8 cellular contexts compared by ENCODE assay signal in genomic region chr20:34874094-34874654, GRCh38. TPM values are rescaled to one million over a fixed set of nuclear protein-coding genes. Genes with fewer than 3 reads are reported as not detected.
A peak's percentile ranks its signal among the peaks of the same experiment; 100 is the strongest.
DNase-seq lines count a peak whose midpoint lies in the region; ATAC-seq and TF ChIP-seq lines count a peak whose summit lies in the region.

No MANE protein-coding gene starts in this region.

- no peaks in the 10 kb centered on the region for H3K9me2 ChIP-seq in DOHH2 (replicated peaks; ENCODE audit: control insufficient read depth, low read length)

- no peak overlapping the region for H2AK5ac ChIP-seq in neuronal stem cell (ENCODE audit: low read depth, low read length)

- no peak for TF ChIP-seq EP300 in transverse colon (IDR thresholded peaks at IDR 0.05; ENCODE audit: low read depth)

- peak; percentile 69 for DNase-seq in MG63
- peak; percentile 56 to 90 (median 63) for DNase-seq in Peyer's patch
- DNase-seq in activated naive CD4-positive, alpha-beta T cell treated with Interleukin-2 at 50 U/mL for 16 hours: peak; percentile 48
- peak; percentile 84 for DNase-seq in foreskin melanocyte
- peak; percentile 56 for DNase-seq in neuronal stem cell (ENCODE audit: low spot score)
- peak; percentile 88 for DNase-seq in transverse colon

- no peak overlapping the region for H3K14ac ChIP-seq in neuronal stem cell (ENCODE audit: low read length)

- H3K9me3 ChIP-seq in DOHH2 (ENCODE audit: control insufficient read depth, insufficient read depth, low read length) (no peaks in the 10 kb centered on the region), MG63 (no peaks in the 10 kb centered on the region), Peyer's patch (no peaks in the 10 kb centered on the region), neuronal stem cell (replicated peaks in 1 of 2; ENCODE audit: control insufficient read depth in 2 of 2, insufficient read depth in 1 of 2, low read depth in 1 of 2, low read length in 2 of 2) (no peaks in the 10 kb centered on the region), transverse colon (no peaks in the 10 kb centered on the region)

- in situ Hi-C loops in transverse colon (cut with MboI; ENCODE audit: low pct_ligation_motif_present in 1 of 4, low pct_unique_long_range_greater_than_20kb in 1 of 4, low sequenced_read_pairs in 3 of 4): loop anchor here (5.0 to 25.0 kb wide), 3 partner anchors 83 to 338 kb away; partner anchors contain the start of genes GSS (in 3 of the 4), MYH7B (in 3 of the 4) and TRPC4AP (in 2 of the 4)

- H3K79me1 ChIP-seq in neuronal stem cell (ENCODE audit: low read depth, low read length): no peaks in the 10 kb centered on the region

- no peaks in the 10 kb centered on the region for H3K79me2 ChIP-seq in DOHH2 (ENCODE audit: control insufficient read depth, low read length)

- no peak overlapping the region for H2BK15ac ChIP-seq in neuronal stem cell (ENCODE audit: low read length)

- H2BK120ac ChIP-seq in neuronal stem cell (ENCODE audit: low read depth, low read length): no peak overlapping the region

- H3K23ac ChIP-seq in neuronal stem cell (ENCODE audit: low read depth, low read length, poor library complexity): no peak overlapping the region

- H3F3A ChIP-seq in DOHH2 (ENCODE audit: control insufficient read depth, insufficient read depth): no peaks in the 10 kb centered on the region

- no peak for ATAC-seq in GM21529 (IDR thresholded peaks at IDR 0.05; ENCODE audit: unreplicated experiment)

- TF ChIP-seq CTCF in DOHH2 (IDR thresholded peaks at IDR 0.05; ENCODE audit: low read depth, low read length, poor library complexity, severe bottlenecking) (peak; percentile 80), Peyer's patch (IDR thresholded peaks at IDR 0.05) (peak; percentile 21 to 98 (median 80)), transverse colon (IDR thresholded peaks at IDR 0.05) (peak; percentile 76 to 97 (median 85))

- H2BK5ac ChIP-seq in neuronal stem cell (ENCODE audit: low read length): no peak overlapping the region

- no peak overlapping the region for H3K4ac ChIP-seq in neuronal stem cell (ENCODE audit: low read length)

- H3K27me3 ChIP-seq in DOHH2 (ENCODE audit: control insufficient read depth, low read length) (peaks cover 44% of the 10 kb centered on the region), MG63 (peaks cover 6% of the 10 kb centered on the region; the same call in 1 of the 2 replicates), Peyer's patch (no peaks in the 10 kb centered on the region), neuronal stem cell (ENCODE audit: control insufficient read depth in 3 of 3, insufficient read depth in 3 of 3, low read depth in 1 of 3, low read length in 3 of 3) (peaks cover 0 to 6% (median 0%) of the 10 kb centered on the region in 3 experiments), transverse colon (no peaks in the 10 kb centered on the region)

- no peak overlapping the region for H3K9ac ChIP-seq in neuronal stem cell (ENCODE audit: low read depth, low read length, poor library complexity)

- H3K36me3 ChIP-seq in DOHH2 (ENCODE audit: control insufficient read depth, low read length) (no peaks in the 10 kb centered on the region), MG63 (no peaks in the 10 kb centered on the region), Peyer's patch (no peaks in the 10 kb centered on the region), neuronal stem cell (replicated peaks in 1 of 2; ENCODE audit: control insufficient read depth in 2 of 2, insufficient read depth in 2 of 2, low read length in 2 of 2) (peaks cover 0 to 14% of the 10 kb centered on the region in 2 donors), transverse colon (no peaks in the 10 kb centered on the region)

- no peak overlapping the region for H4K8ac ChIP-seq in neuronal stem cell (ENCODE audit: low read depth, low read length)

- intact Hi-C loops in transverse colon (cut with DNase I; ENCODE audit: low total_unique reads): loop anchor here (5.0 kb wide), 1 partner anchor 83 kb away; the partner anchor contains the start of genes GSS and MYH7B

- TF ChIP-seq POLR2A in Peyer's patch (IDR thresholded peaks at IDR 0.05) (peak in 1 of 2 donors; percentile 20), transverse colon (IDR thresholded peaks at IDR 0.05) (no peak)

- no peak overlapping the region for H3K27ac ChIP-seq in DOHH2 (ENCODE audit: low read depth, low read length)
- peak overlapping the region in 3 of 4 donors; percentile 79 to 98 (median 93) for H3K27ac ChIP-seq in Peyer's patch
- H3K27ac ChIP-seq in neuronal stem cell (replicated peaks; ENCODE audit: low read length): no peak overlapping the region
- H3K27ac ChIP-seq in transverse colon: peak overlapping the region; percentile 89 to 97 (median 94)

- no peak overlapping the region for H2AFZ ChIP-seq in neuronal stem cell (ENCODE audit: low read length)

- H3K4me2 ChIP-seq in DOHH2 (ENCODE audit: low read length) (no peak overlapping the region), neuronal stem cell (ENCODE audit: insufficient read depth, low read length, poor library complexity, severe bottlenecking) (no peak overlapping the region)

- no peak overlapping the region for H3K4me3 ChIP-seq in DOHH2 (ENCODE audit: low read length)
- no peak overlapping the region for H3K4me3 ChIP-seq in MG63
- H3K4me3 ChIP-seq in Peyer's patch: no peak overlapping the region
- no peak overlapping the region for H3K4me3 ChIP-seq in neuronal stem cell (ENCODE audit: low read length in 2 of 2)
- H3K4me3 ChIP-seq in transverse colon: no peak overlapping the region

- no peak overlapping the region for H3K18ac ChIP-seq in neuronal stem cell (ENCODE audit: low read length)

- no peak overlapping the region for H2BK12ac ChIP-seq in neuronal stem cell (ENCODE audit: low read length)

- no peaks in the 10 kb centered on the region for H4K20me1 ChIP-seq in DOHH2 (ENCODE audit: control insufficient read depth, insufficient read depth, low read depth, low read length)

- WGBS in neuronal stem cell (ENCODE audit: extremely low coverage in 2 of 2, insufficient read length in 2 of 2, insufficient replicate concordance in 1 of 2), 2 donors: no CpG with 5 or more reads among the region's 2 CpGs
- 28 to 40% methylated on average over 1 to 2 of the region's 2 CpGs for WGBS in transverse colon (ENCODE audit: low coverage in 1 of 2), 2 donors

- H4K91ac ChIP-seq in neuronal stem cell (ENCODE audit: low read depth, low read length, poor library complexity): no peak overlapping the region

- H3K4me1 ChIP-seq in DOHH2 (ENCODE audit: control insufficient read depth, low read length) (peaks cover 33% of the 10 kb centered on the region), Peyer's patch (peaks cover 0 to 42% (median 6%) of the 10 kb centered on the region in 4 donors), neuronal stem cell (ENCODE audit: control insufficient read depth in 2 of 2, insufficient read depth in 1 of 2, low read depth in 1 of 2, low read length in 2 of 2) (peaks cover 14 to 18% of the 10 kb centered on the region in 2 donors), transverse colon (peaks cover 19 to 59% (median 50%) of the 10 kb centered on the region in 4 donors)

RNA-seq across cellular contexts. Expression of gene GGT7, which starts 1.5 kb away (rescaled TPM):
- total RNA-seq in MG63 (2014; rRNA removed; shearing (Covaris generic); ENCODE audit: low replicate concordance): 0.12 and 3.4 TPM in 2 replicates
- total RNA-seq in Peyer's patch (10 to 100 TPM; 22.3 to 40.6 (median 31.8) TPM), transverse colon (10 to 100 TPM; 11.2 to 19.1 (median 15.1) TPM)
- polyA plus RNA-seq in neuronal stem cell (2013, experiment 1 of 2): 16.8 TPM
- polyA plus RNA-seq in neuronal stem cell (2013, experiment 2 of 2): 17.9 TPM

RNA-seq across cellular contexts. Expression of gene ACSS2, which starts 2.2 kb away (rescaled TPM):
- total RNA-seq in MG63 (2014; rRNA removed; shearing (Covaris generic); ENCODE audit: low replicate concordance): 24.8 and 31.8 TPM in 2 replicates
- total RNA-seq in Peyer's patch (100 to 1,000 TPM; 158 to 473 (median 267) TPM), transverse colon (100 to 1,000 TPM; 257 to 393 (median 359) TPM)
- polyA plus RNA-seq in neuronal stem cell (2013, experiment 1 of 2): 31.8 TPM
- polyA plus RNA-seq in neuronal stem cell (2013, experiment 2 of 2): 32.1 TPM

RNA-seq across cellular contexts. Expression of gene NCOA6, which starts 48.7 kb away (rescaled TPM):
- total RNA-seq in MG63 (2014; rRNA removed; shearing (Covaris generic); ENCODE audit: low replicate concordance): 2.1 and 2.4 TPM in 2 replicates
- total RNA-seq in Peyer's patch: 10 to 100 TPM; 33.8 to 58.4 (median 49.5) TPM
- 34.3 TPM for polyA plus RNA-seq in neuronal stem cell (2013, experiment 1 of 2)
- 34.6 TPM for polyA plus RNA-seq in neuronal stem cell (2013, experiment 2 of 2)
- total RNA-seq in transverse colon: 10 to 100 TPM; 34.8 to 81.8 (median 44.2) TPM

Comparison
In these comparisons a context has a peak if more than half of its experiments do, and no peak if none do; other contexts are left out.
1. H3K27ac ChIP-seq: peak in Peyer's patch (3 of 4) and transverse colon (4 of 4); none in DOHH2 (single experiment) and neuronal stem cell (single experiment).
2. RNA of gene NCOA6, which starts 48.7 kb away (total RNA-seq): 33.8 to 58.4 TPM in Peyer's patch and 34.8 to 81.8 TPM in transverse colon; 2.1 to 2.4 TPM in MG63; every median in the first group is over 10 times any median in the second.
3. Peak in every context shown above with its lines, with median percentiles within 50 percentile points of each other: CTCF ChIP-seq and DNase-seq.